17 cellular contexts compared by ENCODE assay signal in the genomic region with DNA sequence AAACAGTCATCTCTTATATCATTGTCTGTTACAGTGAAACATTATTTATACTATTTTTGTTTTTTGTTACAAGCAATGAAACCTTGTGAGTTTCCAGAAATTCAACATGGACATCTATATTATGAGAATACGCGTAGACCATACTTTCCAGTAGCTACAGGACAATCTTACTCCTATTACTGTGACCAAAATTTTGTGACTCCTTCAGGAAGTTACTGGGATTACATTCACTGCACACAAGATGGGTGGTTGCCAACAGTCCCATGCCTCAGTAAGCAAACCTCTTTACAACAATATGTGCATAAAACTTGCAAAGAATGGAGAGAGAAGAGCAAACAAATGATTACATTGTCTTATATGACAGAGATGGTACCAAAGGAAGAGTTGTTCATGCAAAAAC. TPM values are rescaled to one million over a fixed set of nuclear protein-coding genes. Genes with fewer than 3 reads are reported as not detected.
DNase-seq lines count a peak whose midpoint lies in the region; ATAC-seq and TF ChIP-seq lines count a peak whose summit lies in the region.
"Had no signal": no experiment of that assay in that cellular context is flagged by ENCODE, and none has a peak within 500 bp of the region (broad histone marks: within the 10 kb centered on the region; RNA-seq: fewer than 3 reads in every experiment).

No MANE protein-coding gene starts in this region.

- H3K4me1 ChIP-seq in MM.1S (ENCODE audit: low read length) = no peaks in the 10 kb centered on the region

- H3K4me1 Mint-ChIP-seq in chondrocyte (ENCODE audit: low read depth) = no peaks in the 10 kb centered on the region
- H3K4me1 Mint-ChIP-seq: activated naive CD4-positive, alpha-beta T cell treated with anti-CD3 and anti-CD28 coated beads, Interleukin-2, amount 50 U/mL, for 24 hours had no signal

- DNase-seq in NCI-H345 (lab: John Stamatoyannopoulos, UW) = peak; percentile 17
- DNase-seq in NCI-H345 treated with DMSO at 0.1 percent for 48 hours (lab: John Stamatoyannopoulos, UW; ENCODE audit: unreplicated experiment) = no peak
- no peak for DNase-seq in chondrocyte (ENCODE audit: low spot score)
- peak; percentile 3 for DNase-seq in myocyte (ENCODE audit: low read depth)
- DNase-seq in MM.1S = no peak
- DNase-seq in GM19240 (ENCODE audit: insufficient read length, low spot score) = no peak
- DNase-seq: activated CD8-positive, alpha-beta memory T cell treated with anti-CD3 and anti-CD28 coated beads, Interleukin-2, amount 50 U/mL, for 48 hours; effector memory CD8-positive, alpha-beta T cell; NCI-H1436 treated with DMSO at 0.1 percent for 48 hours had no signal

- peaks cover 7% of the 10 kb centered on the region for H3K27me3 Mint-ChIP-seq in chondrocyte (ENCODE audit: low read depth)
- H3K27me3 Mint-ChIP-seq: effector memory CD8-positive, alpha-beta T cell had no signal

- no peaks in the 10 kb centered on the region for H3K36me3 ChIP-seq in MM.1S (replicated peaks; ENCODE audit: insufficient read depth, low read length)
- H3K36me3 ChIP-seq: cardiac muscle cell had no signal

- no peak overlapping the region for H3K9ac ChIP-seq in MM.1S (ENCODE audit: low read length)

- no peak overlapping the region for H3K27ac ChIP-seq in MM.1S (ENCODE audit: low read length)
- H3K27ac ChIP-seq: cardiac muscle cell had no signal

- no peak overlapping the region for H3K4me3 ChIP-seq in MM.1S (ENCODE audit: low read length)
- H3K4me3 ChIP-seq: cardiac muscle cell had no signal

- ATAC-seq in HG02571 (IDR thresholded peaks at IDR 0.05; ENCODE audit: unreplicated experiment) = no peak
- ATAC-seq: activated CD4-positive, CD25-positive, alpha-beta regulatory T cell treated with anti-CD3 and anti-CD28 coated beads, Interleukin-2, amount 50 U/mL, for 24 hours; effector memory CD8-positive, alpha-beta T cell; SK-N-SH treated with all-trans-retinoic acid at 6 μM for 48 hours had no signal

- H3F3A ChIP-seq in MM.1S (ENCODE audit: insufficient read depth, low read length) = no peaks in the 10 kb centered on the region

- no peak overlapping the region for H2AFZ ChIP-seq in MM.1S (ENCODE audit: low read length)

- H3K79me2 ChIP-seq in MM.1S (ENCODE audit: low read length) = no peaks in the 10 kb centered on the region

- peak; percentile 25; the same call in 1 of the 2 replicates for TF ChIP-seq CTCF in LNCAP (IDR thresholded peaks at IDR 0.05)
- TF ChIP-seq CTCF in chondrocyte (IDR thresholded peaks at IDR 0.05) = peak; percentile 22
- TF ChIP-seq CTCF in MM.1S (IDR thresholded peaks at IDR 0.05; ENCODE audit: low read length) = no peak

- H4K20me1 ChIP-seq in MM.1S (ENCODE audit: insufficient read depth, low read length) = no peaks in the 10 kb centered on the region

- no peak overlapping the region for H3K27ac Mint-ChIP-seq in chondrocyte (ENCODE audit: unreplicated experiment)
- H3K27ac Mint-ChIP-seq: activated naive CD4-positive, alpha-beta T cell treated with anti-CD3 and anti-CD28 coated beads, Interleukin-2, amount 50 U/mL, for 24 hours; effector memory CD8-positive, alpha-beta T cell had no signal

- no peaks in the 10 kb centered on the region for H3K27me3 ChIP-seq in MM.1S (replicated peaks; ENCODE audit: insufficient read depth, low read length)
- H3K27me3 ChIP-seq: cardiac muscle cell had no signal

- no peaks in the 10 kb centered on the region for H3K9me3 ChIP-seq in MM.1S (replicated peaks; ENCODE audit: insufficient read depth, low read length)

- H3K36me3 Mint-ChIP-seq in chondrocyte (ENCODE audit: low read depth) = no peaks in the 10 kb centered on the region
- H3K36me3 Mint-ChIP-seq: activated naive CD4-positive, alpha-beta T cell treated with anti-CD3 and anti-CD28 coated beads, Interleukin-2, amount 50 U/mL, for 24 hours had no signal

- no peaks in the 10 kb centered on the region for H3K9me2 ChIP-seq in MM.1S (replicated peaks; ENCODE audit: insufficient read depth, low read length)

- no peak overlapping the region for H3K4me2 ChIP-seq in MM.1S (ENCODE audit: low read depth, low read length)

- H3K4me3 Mint-ChIP-seq in chondrocyte (ENCODE audit: unreplicated experiment) = no peak overlapping the region
- H3K4me3 Mint-ChIP-seq: activated naive CD4-positive, alpha-beta T cell treated with anti-CD3 and anti-CD28 coated beads, Interleukin-2, amount 50 U/mL, for 24 hours; effector memory CD8-positive, alpha-beta T cell had no signal

- H3K9me3 Mint-ChIP-seq in chondrocyte (ENCODE audit: low read depth) = no peaks in the 10 kb centered on the region
- H3K9me3 Mint-ChIP-seq: activated naive CD4-positive, alpha-beta T cell treated with anti-CD3 and anti-CD28 coated beads, Interleukin-2, amount 50 U/mL, for 24 hours; effector memory CD8-positive, alpha-beta T cell had no signal

RNA-seq across cellular contexts. Expression of a gene that starts 22.4 kb away (rescaled TPM):
- not detected in 3 replicates for total RNA-seq in chondrocyte
- total RNA-seq in myocyte = not detected in 2 replicates
- polyA plus RNA-seq in myocyte (2012) = not detected
- total RNA-seq: cardiac muscle cell had no signal
- polyA plus RNA-seq: cardiac muscle cell, keratinocyte had no signal

RNA-seq across cellular contexts. Expression of a gene that starts 33.3 kb away (rescaled TPM):
- total RNA-seq in chondrocyte (not detected in 3 replicates), myocyte (not detected in 2 replicates)
- polyA plus RNA-seq in myocyte (2012) = not detected
- total RNA-seq: cardiac muscle cell, temporal lobe had no signal
- polyA plus RNA-seq: cardiac muscle cell, keratinocyte had no signal

Comparison
In these comparisons a context has a peak if more than half of its experiments do, and no peak if none do; other contexts are left out.
1. DNase-seq: peak in NCI-H345 (single experiment) and myocyte (single experiment); none in NCI-H345 treated with DMSO at 0.1 percent for 48 hours (single experiment), chondrocyte (single experiment), MM.1S (single experiment) and GM19240 (single experiment).